Comparison of ENCODE assay signal across 8 cellular contexts in the genomic region with DNA sequence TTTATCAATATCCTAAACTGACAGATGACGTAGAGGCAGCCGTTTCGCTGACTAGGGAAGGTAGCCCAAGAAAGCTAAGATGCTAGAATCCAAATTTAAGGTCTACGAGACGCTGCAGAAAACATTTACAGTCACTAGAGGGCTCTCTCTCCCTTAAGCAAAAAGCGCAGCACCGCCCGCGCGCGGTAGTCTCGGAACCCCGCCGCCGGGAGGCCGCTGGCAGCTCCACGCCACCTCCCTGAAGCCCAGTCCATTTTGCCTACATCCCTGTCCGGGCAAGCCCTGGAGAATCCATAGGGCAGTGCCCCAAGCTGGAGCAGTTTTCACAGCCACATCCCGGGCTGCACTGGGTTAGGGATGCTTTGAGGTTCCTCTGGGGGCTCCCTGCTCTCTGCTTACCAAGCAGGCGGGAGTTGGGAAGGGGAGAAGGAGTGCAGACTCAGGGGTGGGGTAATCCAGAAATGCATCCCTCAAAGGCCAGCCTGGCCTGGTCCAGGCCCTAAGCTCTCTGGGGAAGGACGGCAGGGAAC. TPM values are rescaled to one million over a fixed set of nuclear protein-coding genes. Genes with fewer than 3 reads are reported as not detected.
A peak's percentile ranks its signal among the peaks of the same experiment; 100 is the strongest.
DNase-seq lines count a peak whose midpoint lies in the region; ATAC-seq and TF ChIP-seq lines count a peak whose summit lies in the region.

No MANE protein-coding gene starts in this region.

- H3K27ac ChIP-seq in heart right ventricle (no peak overlapping the region), vagina (no peak overlapping the region)

- H3K4me3 Mint-ChIP-seq in activated naive CD8-positive, alpha-beta T cell treated with anti-CD3 and anti-CD28 coated beads, Interleukin-2, amount 50 U/mL, for 24 hours, result no peak overlapping the region
- H3K4me3 Mint-ChIP-seq in progenitor cell of endocrine pancreas (ENCODE audit: low read depth), result peak overlapping the region; percentile 70

- peak; percentile 61 for ATAC-seq in activated naive CD8-positive, alpha-beta T cell treated with anti-CD3 and anti-CD28 coated beads, Interleukin-2, amount 50 U/mL, for 24 hours
- peak; percentile 67 to 90 (median 80) for ATAC-seq in heart right ventricle
- ATAC-seq in HG03039 (IDR thresholded peaks at IDR 0.05; ENCODE audit: unreplicated experiment), result no peak

- WGBS in heart right ventricle, 2 donors, result 1 to 2% methylated on average over 21 of the region's 21 CpGs

- H3K36me3 ChIP-seq in heart right ventricle (no peaks in the 10 kb centered on the region), vagina (no peaks in the 10 kb centered on the region)

- H3K36me3 Mint-ChIP-seq in activated naive CD8-positive, alpha-beta T cell treated with anti-CD3 and anti-CD28 coated beads, Interleukin-2, amount 50 U/mL, for 24 hours (ENCODE audit: low read depth), result no peaks in the 10 kb centered on the region
- H3K36me3 Mint-ChIP-seq in progenitor cell of endocrine pancreas (ENCODE audit: insufficient read depth), result no peaks in the 10 kb centered on the region

- H3K4me1 ChIP-seq in heart right ventricle (peaks cover 12 to 43% (median 38%) of the 10 kb centered on the region in 9 donors), vagina (peaks cover 38% of the 10 kb centered on the region)

- peaks cover 42 to 99% (median 92%) of the 10 kb centered on the region in 7 donors for H3K27me3 ChIP-seq in heart right ventricle
- peaks cover 22% of the 10 kb centered on the region for H3K27me3 ChIP-seq in vagina

- TF ChIP-seq POLR2A in vagina (IDR thresholded peaks at IDR 0.05), result no peak

- peaks cover 51% of the 10 kb centered on the region for H3K27me3 Mint-ChIP-seq in activated naive CD8-positive, alpha-beta T cell treated with anti-CD3 and anti-CD28 coated beads, Interleukin-2, amount 50 U/mL, for 24 hours
- peaks cover 43% of the 10 kb centered on the region for H3K27me3 Mint-ChIP-seq in progenitor cell of endocrine pancreas

- peak; percentile 84 for DNase-seq in GM10266 (ENCODE audit: extremely low spot score)
- DNase-seq in NCI-H1417 (lab: John Stamatoyannopoulos, UW), result peak; percentile 90 to 94 (median 90)
- DNase-seq in SKM-1 treated with dmso at 0.1 percent for 144 hours (lab: John Stamatoyannopoulos, UW; ENCODE audit: unreplicated experiment), result peak; percentile 82
- DNase-seq in activated naive CD8-positive, alpha-beta T cell treated with anti-CD3 and anti-CD28 coated beads, Interleukin-2, amount 50 U/mL, for 24 hours, result peak; percentile 69
- peak; percentile 55 to 72 for DNase-seq in heart right ventricle
- DNase-seq in progenitor cell of endocrine pancreas (ENCODE audit: low spot score, unreplicated experiment), result peak; percentile 63
- DNase-seq in vagina (ENCODE audit: extremely low spot score in 2 of 2), result no peak

- peak; percentile 82 for TF ChIP-seq CTCF in GM10266 (IDR thresholded peaks at IDR 0.05; ENCODE audit: control insufficient read depth, insufficient read depth, low read depth, missing control alignments)
- TF ChIP-seq CTCF in heart right ventricle (IDR thresholded peaks at IDR 0.05), result peak; percentile 67 to 88 (median 80)
- TF ChIP-seq CTCF in progenitor cell of endocrine pancreas (IDR thresholded peaks at IDR 0.05; ENCODE audit: unreplicated experiment), result peak; percentile 90
- TF ChIP-seq CTCF in vagina (IDR thresholded peaks at IDR 0.05), result peak; percentile 27 to 71 (median 41)

- H3K27ac Mint-ChIP-seq in activated naive CD8-positive, alpha-beta T cell treated with anti-CD3 and anti-CD28 coated beads, Interleukin-2, amount 50 U/mL, for 24 hours, result no peak overlapping the region
- H3K27ac Mint-ChIP-seq in progenitor cell of endocrine pancreas, result peak overlapping the region; percentile 64

- no peaks in the 10 kb centered on the region for H3K9me3 Mint-ChIP-seq in activated naive CD8-positive, alpha-beta T cell treated with anti-CD3 and anti-CD28 coated beads, Interleukin-2, amount 50 U/mL, for 24 hours
- no peaks in the 10 kb centered on the region for H3K9me3 Mint-ChIP-seq in progenitor cell of endocrine pancreas (ENCODE audit: low read depth)

- no peaks in the 10 kb centered on the region for H3K9me3 ChIP-seq in heart right ventricle
- H3K9me3 ChIP-seq in vagina, result no peaks in the 10 kb centered on the region

- H3K4me1 Mint-ChIP-seq in activated naive CD8-positive, alpha-beta T cell treated with anti-CD3 and anti-CD28 coated beads, Interleukin-2, amount 50 U/mL, for 24 hours, result peaks cover 15% of the 10 kb centered on the region
- H3K4me1 Mint-ChIP-seq in progenitor cell of endocrine pancreas (ENCODE audit: low read depth), result peaks cover 4% of the 10 kb centered on the region

- H3K4me3 ChIP-seq in heart right ventricle (no peak overlapping the region), vagina (no peak overlapping the region)

- intact Hi-C loops in heart right ventricle (cut with DNase I) (loop anchor here (1.0 to 10.0 kb wide), 11 partner anchors 76 to 468 kb away; no protein-coding TSS in a partner anchor), vagina (cut with DNase I) (loop anchor here (5.0 kb wide), 1 partner anchor 96 kb away; no protein-coding TSS in a partner anchor)

RNA-seq across cellular contexts. Expression of a gene that starts 1.5 kb away (rescaled TPM):
- under 1 TPM in 1 of 10 donors, not detected in 9; 0.12 TPM for total RNA-seq in heart right ventricle
- polyA plus RNA-seq in heart right ventricle, result under 1 TPM in 1 of 2 donors, not detected in 1; 0.01 TPM
- total RNA-seq in progenitor cell of endocrine pancreas, result 70.3 and 75.0 TPM in 2 replicates
- total RNA-seq in vagina, result 0.74 TPM

Comparison
In these comparisons a context has a peak if more than half of its experiments do, and no peak if none do; other contexts are left out.
1. DNase-seq: peak in GM10266 (single experiment), NCI-H1417 (3 of 3), SKM-1 treated with dmso at 0.1 percent for 144 hours (single experiment), activated naive CD8-positive, alpha-beta T cell treated with anti-CD3 and anti-CD28 coated beads, Interleukin-2, amount 50 U/mL, for 24 hours (single experiment), heart right ventricle (2 of 2) and progenitor cell of endocrine pancreas (single experiment); none in vagina (0 of 2).
2. RNA of a gene that starts 1.5 kb away (total RNA-seq): 70.3 to 75.0 TPM in progenitor cell of endocrine pancreas; 0.74 TPM in vagina (single experiment) and 0.12 TPM in heart right ventricle; every median in the first group is over 10 times any median in the second.
3. Peak in every context shown above with its lines, with median percentiles within 50 percentile points of each other: CTCF ChIP-seq.